ENCODE assay signal across 28 cellular contexts in the genomic region with DNA sequence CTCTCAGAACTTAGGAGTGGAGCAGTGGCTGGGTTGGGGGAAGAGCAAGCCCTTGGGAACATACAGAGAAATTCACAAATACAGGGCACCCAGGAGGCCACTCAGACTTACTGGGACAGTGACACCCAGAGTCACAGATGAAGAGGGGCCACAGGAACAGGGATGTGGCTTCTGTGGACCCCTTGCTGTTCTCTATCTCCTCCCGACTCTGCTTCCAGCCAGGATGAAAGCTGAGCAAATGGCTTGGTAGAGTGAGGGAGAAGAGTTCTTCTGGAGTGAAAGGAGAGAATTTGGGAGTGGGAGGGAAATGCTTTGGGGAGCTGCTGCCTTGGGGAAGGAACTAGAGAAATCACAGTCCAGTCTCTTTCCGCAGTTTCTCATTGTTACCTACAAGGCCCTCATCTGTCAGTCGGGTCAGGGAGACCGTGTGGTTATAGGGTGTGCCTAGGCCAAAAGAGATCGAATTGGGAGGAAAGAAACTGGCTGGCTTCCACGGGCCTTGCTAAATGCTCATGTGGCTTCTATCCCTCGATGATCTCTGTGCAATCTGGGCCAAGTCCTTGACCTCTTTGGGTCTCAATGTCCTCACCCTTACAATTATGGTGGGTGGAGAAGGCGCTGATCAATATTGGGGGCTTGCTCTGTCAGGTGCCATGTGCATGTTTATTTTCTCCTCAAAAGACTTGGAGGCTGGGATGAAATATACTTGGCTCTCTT. TPM values are rescaled to one million over a fixed set of nuclear protein-coding genes. Genes with fewer than 3 reads are reported as not detected.
A peak's percentile ranks its signal among the peaks of the same experiment; 100 is the strongest.
DNase-seq lines count a peak whose midpoint lies in the region; ATAC-seq and TF ChIP-seq lines count a peak whose summit lies in the region.
"Had no signal": no experiment of that assay in that cellular context is flagged by ENCODE, and none has a peak within 500 bp of the region (broad histone marks: within the 10 kb centered on the region; RNA-seq: fewer than 3 reads in every experiment).

No MANE protein-coding gene starts in this region.

- H3K27me3 Mint-ChIP-seq in endodermal cell (ENCODE audit: insufficient read depth), result peaks cover 15% of the 10 kb centered on the region
- no peaks in the 10 kb centered on the region for H3K27me3 Mint-ChIP-seq in naive B cell
- H3K27me3 Mint-ChIP-seq: activated naive CD8-positive, alpha-beta T cell; activated T-cell treated with anti-CD3 and anti-CD28 coated beads, Interleukin-2, amount 50 U/mL, for 24 hours; CD4-positive, CD25-positive, alpha-beta regulatory T cell had no signal

- H3K27me3 ChIP-seq in BLaER1 (no peaks in the 10 kb centered on the region), HUES64 (ENCODE audit: insufficient read depth, low read length) (peaks cover 26% of the 10 kb centered on the region), endodermal cell (ENCODE audit: control insufficient read depth, insufficient read depth, low read length, poor library complexity, severe bottlenecking) (no peaks in the 10 kb centered on the region)
- H3K27me3 ChIP-seq: pancreas, testis had no signal

- H3K4me2 ChIP-seq in BLaER1, result peak overlapping the region; percentile 97

- H3K9ac ChIP-seq in BLaER1 (peak overlapping the region; percentile 59), HUES64 (ENCODE audit: low read depth, low read length) (no peak overlapping the region), endodermal cell (ENCODE audit: extremely low read depth, low read length, poor library complexity, severe bottlenecking) (no peak overlapping the region)

- H3K4me1 ChIP-seq in BLaER1 (peaks cover 69% of the 10 kb centered on the region), HUES64 (ENCODE audit: insufficient read depth, low read length) (peaks cover 35% of the 10 kb centered on the region), endodermal cell (ENCODE audit: control insufficient read depth, insufficient read depth, low read length) (peaks cover 6% of the 10 kb centered on the region)

- H3K4me1 Mint-ChIP-seq in endodermal cell, result peaks cover 42% of the 10 kb centered on the region
- peaks cover 23 to 41% (median 40%) of the 10 kb centered on the region in 3 donors for H3K4me1 Mint-ChIP-seq in naive B cell

- H3K36me3 ChIP-seq in BLaER1 (peaks cover 39% of the 10 kb centered on the region), HUES64 (ENCODE audit: insufficient read depth, low read length) (peaks cover 7% of the 10 kb centered on the region; the same call in 1 of the 2 replicates), endodermal cell (ENCODE audit: control insufficient read depth, insufficient read depth, low read length) (peaks cover 55% of the 10 kb centered on the region)

- H3K4me3 ChIP-seq in BLaER1 (peak overlapping the region; percentile 18; the same call in 1 of the 2 replicates), HUES64 (ENCODE audit: low read length) (peak overlapping the region; percentile 15; the same call in 1 of the 2 replicates), endodermal cell (ENCODE audit: low read length) (no peak overlapping the region)
- H3K4me3 ChIP-seq: left ventricle myocardium inferior, pancreas, skin epidermis, testis had no signal

- H3K4me3 Mint-ChIP-seq in endodermal cell (no peak overlapping the region), naive B cell (peak overlapping the region in 1 of 8 donors; percentile 18)
- H3K4me3 Mint-ChIP-seq: activated naive CD8-positive, alpha-beta T cell; activated T-cell treated with anti-CD3 and anti-CD28 coated beads, Interleukin-2, amount 50 U/mL, for 24 hours had no signal

- DNase-seq in endodermal cell (no peak), naive B cell (no peak), GF-D8 (lab: John Stamatoyannopoulos, UW) (no peak), GM03348 (ENCODE audit: low spot score) (no peak), SHP77 treated with DMSO at 0.1 percent for 48 hours (lab: John Stamatoyannopoulos, UW) (no peak), SKM-1 treated with dmso at 0.1 percent for 144 hours (lab: John Stamatoyannopoulos, UW; ENCODE audit: unreplicated experiment) (no peak)
- DNase-seq: activated CD4-positive, alpha-beta T cell treated with anti-CD3 and anti-CD28 coated beads, Interleukin-2, amount 50 U/mL, for 1 hour; activated CD4-positive, CD25-positive, alpha-beta regulatory T cell; activated effector memory CD4-positive, alpha-beta T cell treated with anti-CD3 and anti-CD28 coated beads, Interleukin-2, amount 50 U/mL, for 16 hours; activated T-cell treated with anti-CD3 and anti-CD28 coated beads, Interleukin-2, amount 50 U/mL, for 24 hours; CD4-positive, CD25-positive, alpha-beta regulatory T cell; effector CD4-positive, alpha-beta T cell; left ventricle myocardium inferior; NCI-H1048; NCI-H1694; NCI-H524; OCI-M1; stimulated activated naive CD4-positive, alpha-beta T cell treated with Interleukin-2 at 50 U/mL for 16 hours; T-helper 1 cell; testis had no signal

- no peak for TF ChIP-seq CTCF in endodermal cell (conservative IDR thresholded peaks at IDR 0.05)

- H3K27ac Mint-ChIP-seq in endodermal cell, result no peak overlapping the region
- peak overlapping the region in 5 of 6 donors; percentile 16 to 76 (median 52) for H3K27ac Mint-ChIP-seq in naive B cell
- H3K27ac Mint-ChIP-seq: activated naive CD8-positive, alpha-beta T cell; activated T-cell treated with anti-CD3 and anti-CD28 coated beads, Interleukin-2, amount 50 U/mL, for 24 hours; CD4-positive, CD25-positive, alpha-beta regulatory T cell had no signal

- H3K36me3 Mint-ChIP-seq in endodermal cell (ENCODE audit: low read depth) (peaks cover 32% of the 10 kb centered on the region), naive B cell (peaks cover 0 to 9% of the 10 kb centered on the region in 2 donors)

- no peak for ATAC-seq in naive B cell (ENCODE audit: low read depth in 2 of 2)
- ATAC-seq: HCT116, pancreas had no signal

- WGBS in HUES64, result 74% methylated on average over 8 of the region's 8 CpGs
- WGBS in endodermal cell (ENCODE audit: insufficient coverage in 1 of 2, insufficient read length in 1 of 2), 2 experiments, result 79% methylated on average over 8 of the region's 8 CpGs; no CpG with 5 or more reads in 1 of the 2 experiments

- H3K27ac ChIP-seq in BLaER1 (peak overlapping the region; percentile 51), HUES64 (ENCODE audit: low read depth, low read length) (peak overlapping the region; percentile 65; the same call in 1 of the 2 replicates), endodermal cell (ENCODE audit: low read depth, low read length) (peak overlapping the region; percentile 89)
- H3K27ac ChIP-seq: left ventricle myocardium inferior, RWPE1, skin epidermis, testis had no signal

- H3K9me3 Mint-ChIP-seq in endodermal cell (no peaks in the 10 kb centered on the region), naive B cell (no peaks in the 10 kb centered on the region)
- H3K9me3 Mint-ChIP-seq: activated T-cell treated with anti-CD3 and anti-CD28 coated beads, Interleukin-2, amount 50 U/mL, for 24 hours; CD4-positive, CD25-positive, alpha-beta regulatory T cell; nephron had no signal

- H4K20me1 ChIP-seq in BLaER1, result peaks cover 85% of the 10 kb centered on the region

- H3K9me3 ChIP-seq in BLaER1 (no peaks in the 10 kb centered on the region), HUES64 (ENCODE audit: insufficient read depth, low read depth, low read length) (no peaks in the 10 kb centered on the region), endodermal cell (ENCODE audit: control insufficient read depth, low read length) (no peaks in the 10 kb centered on the region)
- H3K9me3 ChIP-seq: left ventricle myocardium inferior, pancreas, testis had no signal

RNA-seq across cellular contexts. Expression of a gene that starts 17.0 kb away (rescaled TPM):
- 17.5 TPM for polyA plus RNA-seq in HUES64 (2013, experiment 1 of 2)
- 21.1 TPM for polyA plus RNA-seq in HUES64 (2013, experiment 2 of 2)
- total RNA-seq in endodermal cell, result 10 to 100 TPM; 44.4 to 47.7 TPM
- 54.1 TPM for polyA plus RNA-seq in endodermal cell (2013, experiment 1 of 2)
- polyA plus RNA-seq in endodermal cell (2013, experiment 2 of 2), result 47.0 TPM
- 1 to 10 TPM in 5 of 6 donors, under 1 TPM in 1; 0.55 to 4.7 (median 2.2) TPM for polyA plus RNA-seq in naive B cell (ENCODE audit: low read depth in 6 of 6)
